ENCODE assay signal across 1 cellular context in the genomic region with DNA sequence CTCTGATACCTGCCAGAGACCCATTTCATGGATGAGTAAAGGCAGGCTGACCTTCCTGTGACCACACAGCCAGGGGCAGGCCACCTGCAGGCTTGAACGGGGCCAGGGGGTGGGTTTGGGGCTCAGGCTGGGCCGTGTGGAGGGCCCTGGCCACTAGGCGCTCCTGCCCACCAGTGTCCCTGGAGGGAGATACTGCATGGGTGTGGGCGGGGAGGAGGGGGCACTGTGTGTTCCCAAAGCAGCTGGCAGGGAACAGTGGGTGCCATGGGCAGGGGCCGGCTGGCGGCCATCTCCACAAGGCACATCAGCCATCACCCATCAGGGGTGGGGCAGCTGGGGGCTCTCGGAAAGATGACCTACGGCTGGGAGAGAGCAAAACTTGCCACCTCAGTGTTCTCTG.
TF ChIP-seq lines count a peak whose summit lies in the region.

No MANE protein-coding gene starts in this region.

TF ChIP-seq in GM23338, 12 proteins besides CTCF, POLR2A, EP300 and RAD21 (continued from another document):
- TF ChIP-seq, protein P1, sequence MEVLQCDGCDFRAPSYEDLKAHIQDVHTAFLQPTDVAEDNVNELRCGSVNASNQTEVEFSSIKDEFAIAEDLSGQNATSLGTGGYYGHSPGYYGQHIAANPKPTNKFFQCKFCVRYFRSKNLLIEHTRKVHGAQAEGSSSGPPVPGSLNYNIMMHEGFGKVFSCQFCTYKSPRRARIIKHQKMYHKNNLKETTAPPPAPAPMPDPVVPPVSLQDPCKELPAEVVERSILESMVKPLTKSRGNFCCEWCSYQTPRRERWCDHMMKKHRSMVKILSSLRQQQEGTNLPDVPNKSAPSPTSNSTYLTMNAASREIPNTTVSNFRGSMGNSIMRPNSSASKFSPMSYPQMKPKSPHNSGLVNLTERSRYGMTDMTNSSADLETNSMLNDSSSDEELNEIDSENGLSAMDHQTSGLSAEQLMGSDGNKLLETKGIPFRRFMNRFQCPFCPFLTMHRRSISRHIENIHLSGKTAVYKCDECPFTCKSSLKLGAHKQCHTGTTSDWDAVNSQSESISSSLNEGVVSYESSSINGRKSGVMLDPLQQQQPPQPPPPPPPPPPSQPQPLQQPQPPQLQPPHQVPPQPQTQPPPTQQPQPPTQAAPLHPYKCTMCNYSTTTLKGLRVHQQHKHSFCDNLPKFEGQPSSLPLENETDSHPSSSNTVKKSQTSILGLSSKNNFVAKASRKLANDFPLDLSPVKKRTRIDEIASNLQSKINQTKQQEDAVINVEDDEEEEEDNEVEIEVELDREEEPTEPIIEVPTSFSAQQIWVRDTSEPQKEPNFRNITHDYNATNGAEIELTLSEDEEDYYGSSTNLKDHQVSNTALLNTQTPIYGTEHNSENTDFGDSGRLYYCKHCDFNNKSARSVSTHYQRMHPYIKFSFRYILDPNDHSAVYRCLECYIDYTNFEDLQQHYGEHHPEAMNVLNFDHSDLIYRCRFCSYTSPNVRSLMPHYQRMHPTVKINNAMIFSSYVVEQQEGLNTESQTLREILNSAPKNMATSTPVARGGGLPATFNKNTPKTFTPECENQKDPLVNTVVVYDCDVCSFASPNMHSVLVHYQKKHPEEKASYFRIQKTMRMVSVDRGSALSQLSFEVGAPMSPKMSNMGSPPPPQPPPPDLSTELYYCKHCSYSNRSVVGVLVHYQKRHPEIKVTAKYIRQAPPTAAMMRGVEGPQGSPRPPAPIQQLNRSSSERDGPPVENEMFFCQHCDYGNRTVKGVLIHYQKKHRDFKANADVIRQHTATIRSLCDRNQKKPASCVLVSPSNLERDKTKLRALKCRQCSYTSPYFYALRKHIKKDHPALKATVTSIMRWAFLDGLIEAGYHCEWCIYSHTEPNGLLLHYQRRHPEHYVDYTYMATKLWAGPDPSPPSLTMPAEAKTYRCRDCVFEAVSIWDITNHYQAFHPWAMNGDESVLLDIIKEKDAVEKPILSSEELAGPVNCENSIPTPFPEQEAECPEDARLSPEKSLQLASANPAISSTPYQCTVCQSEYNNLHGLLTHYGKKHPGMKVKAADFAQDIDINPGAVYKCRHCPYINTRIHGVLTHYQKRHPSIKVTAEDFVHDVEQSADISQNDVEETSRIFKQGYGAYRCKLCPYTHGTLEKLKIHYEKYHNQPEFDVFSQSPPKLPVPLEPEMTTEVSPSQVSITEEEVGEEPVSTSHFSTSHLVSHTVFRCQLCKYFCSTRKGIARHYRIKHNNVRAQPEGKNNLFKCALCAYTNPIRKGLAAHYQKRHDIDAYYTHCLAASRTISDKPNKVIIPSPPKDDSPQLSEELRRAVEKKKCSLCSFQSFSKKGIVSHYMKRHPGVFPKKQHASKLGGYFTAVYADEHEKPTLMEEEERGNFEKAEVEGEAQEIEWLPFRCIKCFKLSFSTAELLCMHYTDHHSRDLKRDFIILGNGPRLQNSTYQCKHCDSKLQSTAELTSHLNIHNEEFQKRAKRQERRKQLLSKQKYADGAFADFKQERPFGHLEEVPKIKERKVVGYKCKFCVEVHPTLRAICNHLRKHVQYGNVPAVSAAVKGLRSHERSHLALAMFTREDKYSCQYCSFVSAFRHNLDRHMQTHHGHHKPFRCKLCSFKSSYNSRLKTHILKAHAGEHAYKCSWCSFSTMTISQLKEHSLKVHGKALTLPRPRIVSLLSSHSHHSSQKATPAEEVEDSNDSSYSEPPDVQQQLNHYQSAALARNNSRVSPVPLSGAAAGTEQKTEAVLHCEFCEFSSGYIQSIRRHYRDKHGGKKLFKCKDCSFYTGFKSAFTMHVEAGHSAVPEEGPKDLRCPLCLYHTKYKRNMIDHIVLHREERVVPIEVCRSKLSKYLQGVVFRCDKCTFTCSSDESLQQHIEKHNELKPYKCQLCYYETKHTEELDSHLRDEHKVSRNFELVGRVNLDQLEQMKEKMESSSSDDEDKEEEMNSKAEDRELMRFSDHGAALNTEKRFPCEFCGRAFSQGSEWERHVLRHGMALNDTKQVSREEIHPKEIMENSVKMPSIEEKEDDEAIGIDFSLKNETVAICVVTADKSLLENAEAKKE (CRISPR knock-in tag; IDR thresholded peaks at IDR 0.05) = no peak
- TF ChIP-seq JUNB (IDR thresholded peaks at IDR 0.05; ENCODE audit: unreplicated experiment) (no peak), POLR2AphosphoS5 (IDR thresholded peaks at IDR 0.05; ENCODE audit: low read depth) (no peak), EZH2phosphoT487 (IDR thresholded peaks at IDR 0.05; ENCODE audit: unreplicated experiment) (no peak)
TF ChIP-seq in GM23338: peak in this region for 0.
